22 cellular contexts compared by ENCODE assay signal in genomic region chr10:7186387-7187032, GRCh38.
DNase-seq lines count a peak whose midpoint lies in the region; ATAC-seq and FAIRE-seq lines count a peak whose summit lies in the region.
"Had no signal": no experiment of that assay in that cellular context is flagged by ENCODE, and none has a peak within 500 bp of the region (broad histone marks: within the 10 kb centered on the region; RNA-seq: fewer than 3 reads in every experiment).

No MANE protein-coding gene starts in this region.

- no peaks in the 10 kb centered on the region for H3K27me3 Mint-ChIP-seq in activated T-cell treated with anti-CD3 and anti-CD28 coated beads, Interleukin-2, amount 50 U/mL, for 72 hours (ENCODE audit: low read depth)
- H3K27me3 Mint-ChIP-seq: B cell had no signal

- H3K27me3 ChIP-seq in small intestine (ENCODE audit: control insufficient read depth in 2 of 2, insufficient read depth in 2 of 2, low read length in 2 of 2) = no peaks in the 10 kb centered on the region
- H3K27me3 ChIP-seq: body of pancreas, colonic mucosa, gastroesophageal sphincter, left lung, SJSA1, tibial nerve had no signal

- peak overlapping the region; percentile 38 to 40 for H3K4me3 Mint-ChIP-seq in activated T-cell treated with anti-CD3 and anti-CD28 coated beads, Interleukin-2, amount 50 U/mL, for 72 hours

- no peaks in the 10 kb centered on the region for H3K9me3 ChIP-seq in small intestine (ENCODE audit: control insufficient read depth, low read depth)
- H3K9me3 ChIP-seq: body of pancreas, colonic mucosa, gastroesophageal sphincter, left lung, mucosa of descending colon, SJSA1, tibial nerve had no signal

- peaks cover 0 to 4% of the 10 kb centered on the region in 2 donors for H3K36me3 ChIP-seq in small intestine (ENCODE audit: control insufficient read depth in 2 of 2, insufficient read depth in 2 of 2, low read length in 2 of 2)
- H3K36me3 ChIP-seq: colonic mucosa, left lung, SJSA1 had no signal

- peaks cover 85% of the 10 kb centered on the region for H3K4me1 Mint-ChIP-seq in activated T-cell treated with anti-CD3 and anti-CD28 coated beads, Interleukin-2, amount 50 U/mL, for 72 hours (ENCODE audit: low read depth)

- peaks cover 16 to 20% of the 10 kb centered on the region in 2 donors for H3K9me3 Mint-ChIP-seq in activated T-cell treated with anti-CD3 and anti-CD28 coated beads, Interleukin-2, amount 50 U/mL, for 72 hours

- 79 to 83% (median 80%) methylated on average over 6 of the region's 6 CpGs for WGBS in small intestine, 3 donors

- H3K27ac Mint-ChIP-seq in activated T-cell treated with anti-CD3 and anti-CD28 coated beads, Interleukin-2, amount 50 U/mL, for 72 hours = peak overlapping the region; percentile 19
- H3K27ac Mint-ChIP-seq: B cell had no signal

- no peaks in the 10 kb centered on the region for H3K4me1 ChIP-seq in small intestine (ENCODE audit: control insufficient read depth in 2 of 2, insufficient read depth in 1 of 2, low read depth in 1 of 2, low read length in 1 of 2)
- H3K4me1 ChIP-seq: body of pancreas, colonic mucosa, gastroesophageal sphincter, SJSA1 had no signal

- H3K4me3 ChIP-seq in small intestine (ENCODE audit: low read depth in 1 of 2, low read length in 2 of 2) = no peak overlapping the region
- H3K4me3 ChIP-seq: body of pancreas, colonic mucosa, gastroesophageal sphincter, mucosa of descending colon, SJSA1, tibial nerve had no signal

- no peak for FAIRE-seq in small intestine (lab: Jason Lieb, UNC)
- FAIRE-seq: GM12891, HepG2 had no signal

- peak overlapping the region in 1 of 2 donors; percentile 12 for H3K27ac ChIP-seq in small intestine (ENCODE audit: low read depth in 1 of 2, low read length in 1 of 2)
- H3K27ac ChIP-seq: body of pancreas, colonic mucosa, gastroesophageal sphincter, SJSA1, tibial nerve had no signal

- peak; percentile 84 to 89 for ATAC-seq in activated T-cell treated with anti-CD3 and anti-CD28 coated beads, Interleukin-2, amount 50 U/mL, for 72 hours (replicated peaks in 1 of 2)
- ATAC-seq: body of pancreas, gastroesophageal sphincter, HepG2, left lung, mucosa of descending colon, sciatic nerve had no signal

- peaks cover 41 to 59% of the 10 kb centered on the region in 2 donors for H3K36me3 Mint-ChIP-seq in activated T-cell treated with anti-CD3 and anti-CD28 coated beads, Interleukin-2, amount 50 U/mL, for 72 hours (ENCODE audit: insufficient read depth in 2 of 2)

- DNase-seq in stimulated activated CD4-positive, alpha-beta T cell treated with anti-CD3 and anti-CD28 coated beads, Interleukin-15, amount 100 ng/mL, for 24 hours = peak; percentile 33
- DNase-seq in stimulated activated CD4-positive, alpha-beta T cell treated with anti-CD3 and anti-CD28 coated beads, Interleukin-4, amount 100 ng/mL, for 1 hour = no peak
- peak; percentile 21 to 46 for DNase-seq in activated T-cell treated with anti-CD3 and anti-CD28 coated beads, Interleukin-2, amount 50 U/mL, for 72 hours
- DNase-seq in left kidney (ENCODE audit: low read depth, low spot score) = peak; percentile 18
- no peak for DNase-seq in small intestine
- DNase-seq in COR-L47 (lab: John Stamatoyannopoulos, UW) = no peak
- DNase-seq in NCI-H146 treated with DMSO at 0.1 percent for 48 hours (lab: John Stamatoyannopoulos, UW; ENCODE audit: unreplicated experiment) = no peak
- DNase-seq: activated effector memory CD4-positive, alpha-beta T cell treated with anti-CD3 and anti-CD28 coated beads, Interleukin-2, amount 50 U/mL, for 16 hours; colonic mucosa; GDM1; left lung; mucosa of descending colon; NCI-H510A treated with DMSO at 0.1 percent for 48 hours; T-helper 9 cell had no signal

Comparison
In these comparisons a context has a peak if more than half of its experiments do, and no peak if none do; other contexts are left out.
1. DNase-seq: peak in stimulated activated CD4-positive, alpha-beta T cell treated with anti-CD3 and anti-CD28 coated beads, Interleukin-15, amount 100 ng/mL, for 24 hours (single experiment), activated T-cell treated with anti-CD3 and anti-CD28 coated beads, Interleukin-2, amount 50 U/mL, for 72 hours (2 of 2) and left kidney (single experiment); none in stimulated activated CD4-positive, alpha-beta T cell treated with anti-CD3 and anti-CD28 coated beads, Interleukin-4, amount 100 ng/mL, for 1 hour (single experiment), small intestine (single experiment), COR-L47 (single experiment) and NCI-H146 treated with DMSO at 0.1 percent for 48 hours (single experiment).